22 cellular contexts compared by ENCODE assay signal in genomic region chr11:34252015-34252414, GRCh38.
DNase-seq lines count a peak whose midpoint lies in the region; ATAC-seq and TF ChIP-seq lines count a peak whose summit lies in the region.
"Had no signal": no experiment of that assay in that cellular context is flagged by ENCODE, and none has a peak within 500 bp of the region (broad histone marks: within the 10 kb centered on the region; RNA-seq: fewer than 3 reads in every experiment).

No MANE protein-coding gene starts in this region.

- H2BK12ac ChIP-seq in mesenchymal stem cell (ENCODE audit: low read length in 2 of 2) = no peak overlapping the region

- DNase-seq in cardiac muscle cell (ENCODE audit: low read depth in 1 of 2, low spot score in 1 of 2) = no peak
- no peak for DNase-seq in heart right ventricle
- DNase-seq in activated B cell treated with CpG ODN at 0.5 μM for 24 hours = no peak
- DNase-seq in mesenchymal stem cell = no peak
- no peak for DNase-seq in tibial artery
- no peak for DNase-seq in NCI-H748 treated with DMSO at 0.1 percent for 48 hours (lab: John Stamatoyannopoulos, UW)
- DNase-seq in activated CD4-positive, CD25-positive, alpha-beta regulatory T cell treated with anti-CD3 and anti-CD28 coated beads, Interleukin-2, amount 50 U/mL, for 72 hours = no peak
- DNase-seq in NCI-H2196 treated with DMSO at 0.1 percent for 48 hours (lab: John Stamatoyannopoulos, UW; ENCODE audit: unreplicated experiment) = no peak
- DNase-seq: 8988T; activated CD4-positive, CD25-positive, alpha-beta regulatory T cell; activated CD8-positive, alpha-beta memory T cell treated with anti-CD3 and anti-CD28 coated beads for 24 hours; activated T-cell treated with anti-CD3 and anti-CD28 coated beads, Interleukin-2, amount 50 U/mL, for 72 hours; left lung; NCI-H1436; NCI-H774; occipital lobe; SJCRH30; upper lobe of left lung had no signal

- H2AFZ ChIP-seq in mesenchymal stem cell (ENCODE audit: low read depth, low read length) = no peak overlapping the region

- no peak overlapping the region for H2BK5ac ChIP-seq in mesenchymal stem cell (ENCODE audit: low read depth, low read length, poor library complexity, severe bottlenecking)

- H4K91ac ChIP-seq in mesenchymal stem cell (ENCODE audit: low read length) = no peak overlapping the region

- intact Hi-C loops in heart right ventricle (cut with DNase I) = loop anchor here in 3 of 10 donors (5.0 to 10.0 kb wide), 3 partner anchors 57 to 105 kb away; partner anchors contain the start of gene ABTB2 (in 1 of the 3)
- intact Hi-C loops in activated B cell treated with CpG ODN at 0.5 μM for 24 hours (cut with micrococcal nuclease) = loop anchor here (5.0 kb wide), 2 partner anchors 185 to 200 kb away; partner anchors contain the start of genes CAPRIN1 and CAT
- intact Hi-C loops in tibial artery (cut with DNase I; ENCODE audit: low total_unique reads) = no loop called here

- no peak overlapping the region for H2BK120ac ChIP-seq in mesenchymal stem cell (ENCODE audit: low read depth, low read length)

- H3K79me1 ChIP-seq in mesenchymal stem cell (replicated peaks; ENCODE audit: low read length, poor library complexity, severe bottlenecking) = peaks cover 33% of the 10 kb centered on the region

- H3K27me3 Mint-ChIP-seq in activated B cell treated with CpG ODN at 0.5 μM for 24 hours = no peaks in the 10 kb centered on the region

- no peak for ATAC-seq in heart right ventricle
- ATAC-seq in activated B cell treated with CpG ODN at 0.5 μM for 24 hours (ENCODE audit: low read depth) = no peak
- ATAC-seq: HepG2 had no signal

- no peak overlapping the region for H3K23ac ChIP-seq in mesenchymal stem cell (ENCODE audit: low read length in 2 of 2)

- H3K4me3 ChIP-seq in cardiac muscle cell (no peak overlapping the region), heart right ventricle (no peak overlapping the region), mesenchymal stem cell (ENCODE audit: insufficient read depth in 1 of 2, low read depth in 1 of 2, low read length in 2 of 2) (no peak overlapping the region), tibial artery (no peak overlapping the region)
- H3K4me3 ChIP-seq: left lung, SJCRH30 had no signal

- CTCF ChIA-PET in activated B cell treated with CpG ODN at 0.5 μM for 24 hours (lab: Charles Lee) = interaction anchor here (1.3 to 3.3 kb wide), 3 partner anchors 18 to 107 kb away, joined by 5 to 24 read pairs (median 6); no protein-coding TSS in a partner anchor

- no peak overlapping the region for H3K14ac ChIP-seq in mesenchymal stem cell (ENCODE audit: low read length in 2 of 2)

- no peak overlapping the region for H2BK15ac ChIP-seq in mesenchymal stem cell (ENCODE audit: low read depth, poor library complexity, severe bottlenecking)

- H3K36me3 ChIP-seq in cardiac muscle cell = no peaks in the 10 kb centered on the region
- no peaks in the 10 kb centered on the region for H3K36me3 ChIP-seq in heart right ventricle
- no peaks in the 10 kb centered on the region for H3K36me3 ChIP-seq in mesenchymal stem cell (ENCODE audit: control insufficient read depth in 1 of 2, insufficient read depth in 2 of 2, low read depth in 1 of 2, low read length in 2 of 2)
- H3K36me3 ChIP-seq in tibial artery = no peaks in the 10 kb centered on the region
- H3K36me3 ChIP-seq: left lung, SJCRH30, upper lobe of left lung had no signal

- no peak overlapping the region for H4K8ac ChIP-seq in mesenchymal stem cell (ENCODE audit: low read length)

- no peak overlapping the region for H3K4me3 Mint-ChIP-seq in activated B cell treated with CpG ODN at 0.5 μM for 24 hours

- WGBS in heart right ventricle, 2 donors = 74 to 79% methylated on average over 7 of the region's 7 CpGs
- WGBS in mesenchymal stem cell = 76% methylated on average over 7 of the region's 7 CpGs

- H3K27ac Mint-ChIP-seq in activated B cell treated with CpG ODN at 0.5 μM for 24 hours = peak overlapping the region; percentile 59
- H3K27ac Mint-ChIP-seq: activated naive CD4-positive, alpha-beta T cell treated with anti-CD3 and anti-CD28 coated beads, Interleukin-2, amount 50 U/mL, for 72 hours; activated T-cell treated with anti-CD3 and anti-CD28 coated beads, Interleukin-2, amount 50 U/mL, for 72 hours had no signal

- TF ChIP-seq CTCF in cardiac muscle cell (IDR thresholded peaks at IDR 0.05; ENCODE audit: low read depth, low read length) = no peak
- TF ChIP-seq CTCF in heart right ventricle (IDR thresholded peaks at IDR 0.05) = no peak
- no peak for TF ChIP-seq CTCF in activated B cell treated with CpG ODN at 0.5 μM for 24 hours (IDR thresholded peaks at IDR 0.05)
- no peak for TF ChIP-seq CTCF in tibial artery (IDR thresholded peaks at IDR 0.05)

- H3K9ac ChIP-seq in mesenchymal stem cell (ENCODE audit: low read length) = no peak overlapping the region

- H3K9me3 ChIP-seq in cardiac muscle cell (ENCODE audit: low read depth) (no peaks in the 10 kb centered on the region), heart right ventricle (no peaks in the 10 kb centered on the region), mesenchymal stem cell (ENCODE audit: control insufficient read depth, low read length) (no peaks in the 10 kb centered on the region), tibial artery (no peaks in the 10 kb centered on the region)
- H3K9me3 ChIP-seq: left lung, SJCRH30, upper lobe of left lung had no signal

- no peak overlapping the region for H3K18ac ChIP-seq in mesenchymal stem cell (ENCODE audit: low read depth in 1 of 2, low read length in 2 of 2)

- no peak overlapping the region for H3K4me2 ChIP-seq in mesenchymal stem cell (ENCODE audit: low read length, poor library complexity, severe bottlenecking)

- peaks cover 51% of the 10 kb centered on the region for H3K4me1 Mint-ChIP-seq in activated B cell treated with CpG ODN at 0.5 μM for 24 hours

- H3K36me3 Mint-ChIP-seq in activated B cell treated with CpG ODN at 0.5 μM for 24 hours (ENCODE audit: low read depth) = peaks cover 3% of the 10 kb centered on the region
- H3K36me3 Mint-ChIP-seq: activated naive CD4-positive, alpha-beta T cell treated with anti-CD3 and anti-CD28 coated beads, Interleukin-2, amount 50 U/mL, for 72 hours; stimulated activated effector memory CD8-positive, alpha-beta T cell treated with anti-CD3 and anti-CD28 coated beads, Interleukin-12 subunit alpha, Interleukin-12 subunit beta, amount 100 ng/mL, for 72 hours had no signal

- peaks cover 45% of the 10 kb centered on the region for H3K4me1 ChIP-seq in cardiac muscle cell (ENCODE audit: low read depth)
- H3K4me1 ChIP-seq in heart right ventricle = peaks cover 0 to 35% (median 27%) of the 10 kb centered on the region in 9 donors
- peaks cover 12% of the 10 kb centered on the region for H3K4me1 ChIP-seq in mesenchymal stem cell (ENCODE audit: control insufficient read depth, insufficient read depth, low read depth, low read length)
- H3K4me1 ChIP-seq in tibial artery = peaks cover 0 to 45% (median 19%) of the 10 kb centered on the region in 4 donors
- H3K4me1 ChIP-seq: SJCRH30 had no signal

- H3K4ac ChIP-seq in mesenchymal stem cell (ENCODE audit: low read depth in 1 of 2, low read length in 2 of 2) = no peak overlapping the region

- peak overlapping the region; percentile 27 for H2AK5ac ChIP-seq in mesenchymal stem cell (ENCODE audit: low read length, severe bottlenecking)

- no peaks in the 10 kb centered on the region for H3K9me3 Mint-ChIP-seq in activated B cell treated with CpG ODN at 0.5 μM for 24 hours
- H3K9me3 Mint-ChIP-seq: activated naive CD4-positive, alpha-beta T cell treated with anti-CD3 and anti-CD28 coated beads, Interleukin-2, amount 50 U/mL, for 72 hours; activated T-cell treated with anti-CD3 and anti-CD28 coated beads, Interleukin-2, amount 50 U/mL, for 72 hours; stimulated activated effector memory CD8-positive, alpha-beta T cell treated with anti-CD3 and anti-CD28 coated beads, Interleukin-12 subunit alpha, Interleukin-12 subunit beta, amount 100 ng/mL, for 72 hours had no signal

- H3K27me3 ChIP-seq in cardiac muscle cell (no peaks in the 10 kb centered on the region), heart right ventricle (no peaks in the 10 kb centered on the region), mesenchymal stem cell (ENCODE audit: control insufficient read depth in 1 of 2, insufficient read depth in 1 of 2, low read length in 2 of 2) (peaks cover 0 to under 1% of the 10 kb centered on the region in 2 experiments), tibial artery (no peaks in the 10 kb centered on the region)
- H3K27me3 ChIP-seq: SJCRH30, upper lobe of left lung had no signal

- POLR2A ChIA-PET in activated B cell treated with CpG ODN at 0.5 μM for 24 hours (lab: Charles Lee) = interaction anchor here (1.0 to 6.0 kb wide), 6 partner anchors 9 to 147 kb away, joined by 3 to 80 read pairs (median 14); partner anchors contain the start of genes ABTB2 and NAT10

- H3K27ac ChIP-seq in cardiac muscle cell (peak overlapping the region; percentile 57), heart right ventricle (peak overlapping the region in 4 of 10 donors; percentile 49 to 70 (median 63)), mesenchymal stem cell (ENCODE audit: low read length, poor library complexity, severe bottlenecking) (peak overlapping the region; percentile 72), tibial artery (peak overlapping the region; percentile 74 to 76)
- H3K27ac ChIP-seq: C4-2B, left lung, SJCRH30 had no signal
